8 cellular contexts compared by ENCODE assay signal in genomic region chr13:50080856-50081105, GRCh38.
A peak's percentile ranks its signal among the peaks of the same experiment; 100 is the strongest.
DNase-seq lines count a peak whose midpoint lies in the region.

No MANE protein-coding gene starts in this region.

- H3K27me3 Mint-ChIP-seq in activated naive CD8-positive, alpha-beta T cell treated with anti-CD3 and anti-CD28 coated beads for 36 hours = peaks cover 48% of the 10 kb centered on the region

- H3K9me3 Mint-ChIP-seq in activated naive CD8-positive, alpha-beta T cell treated with anti-CD3 and anti-CD28 coated beads for 36 hours = no peaks in the 10 kb centered on the region

- peaks cover 82% of the 10 kb centered on the region for H3K79me2 ChIP-seq in ACC112 (ENCODE audit: control insufficient read depth, insufficient read depth, low read length, unreplicated experiment)

- H3K36me3 ChIP-seq in ACC112 (ENCODE audit: insufficient read depth, low read length) (no peaks in the 10 kb centered on the region), HAP-1 (replicated peaks) (no peaks in the 10 kb centered on the region; the same call in none of the 2 replicates)

- H3K4me1 ChIP-seq in ACC112 (ENCODE audit: control insufficient read depth, insufficient read depth, low read length, unreplicated experiment) = peaks cover 27% of the 10 kb centered on the region
- peaks cover 31% of the 10 kb centered on the region for H3K4me1 ChIP-seq in HAP-1

- peak overlapping the region; percentile 83 for H3K27ac ChIP-seq in ACC112 (ENCODE audit: low read depth, low read length)
- peak overlapping the region; percentile 70 for H3K27ac ChIP-seq in substantia nigra (ENCODE audit: low read depth, low read length, poor library complexity, severe bottlenecking)

- H3K4me3 ChIP-seq in ACC112 (ENCODE audit: low read depth, low read length) (peak overlapping the region; percentile 86), HAP-1 (peak overlapping the region; percentile 93)

- peaks cover 34% of the 10 kb centered on the region for H3K36me3 Mint-ChIP-seq in activated naive CD8-positive, alpha-beta T cell treated with anti-CD3 and anti-CD28 coated beads for 36 hours

- H3K4me1 Mint-ChIP-seq in activated naive CD8-positive, alpha-beta T cell treated with anti-CD3 and anti-CD28 coated beads for 36 hours = peaks cover 26% of the 10 kb centered on the region

- H3K27me3 ChIP-seq in ACC112 (ENCODE audit: insufficient read depth, low read length) (no peaks in the 10 kb centered on the region), HAP-1 (ENCODE audit: low read depth) (no peaks in the 10 kb centered on the region)

- peak overlapping the region; percentile 100 for H3K4me3 Mint-ChIP-seq in activated naive CD8-positive, alpha-beta T cell treated with anti-CD3 and anti-CD28 coated beads for 36 hours

- in situ Hi-C loops in HAP-1 (cut with MboI; ENCODE audit: low sequenced_read_pairs) = loop anchor here (25.0 kb wide), 1 partner anchor 457 kb away; no protein-coding TSS in a partner anchor

- no peak for DNase-seq in HAP-1 (ENCODE audit: low spot score in 2 of 2)
- DNase-seq in activated naive CD8-positive, alpha-beta T cell treated with anti-CD3 and anti-CD28 coated beads for 36 hours = no peak
- peak; percentile 40 for DNase-seq in inferior parietal cortex (ENCODE audit: extremely low spot score)
- DNase-seq in substantia nigra (lab: John Stamatoyannopoulos, UW) = no peak
- no peak for DNase-seq in stimulated activated CD4-positive, alpha-beta T cell treated with anti-CD3 and anti-CD28 coated beads, Interleukin-2, amount 100 ng/mL, for 48 hours
- DNase-seq in NCI-H446 treated with DMSO at 0.1 percent for 48 hours (lab: John Stamatoyannopoulos, UW) = no peak
- DNase-seq in NCI-H226 = no peak

- peak overlapping the region; percentile 100 for H3K27ac Mint-ChIP-seq in activated naive CD8-positive, alpha-beta T cell treated with anti-CD3 and anti-CD28 coated beads for 36 hours

- H2AFZ ChIP-seq in ACC112 (ENCODE audit: low read length, unreplicated experiment) = peak overlapping the region; percentile 21

- H3K9me3 ChIP-seq in HAP-1 = no peaks in the 10 kb centered on the region
